8 cellular contexts compared by ENCODE assay signal in genomic region chr22:37052386-37053309, GRCh38.
DNase-seq lines count a peak whose midpoint lies in the region; ATAC-seq lines count a peak whose summit lies in the region.

No MANE protein-coding gene starts in this region.

- no peaks in the 10 kb centered on the region for H3K9me3 Mint-ChIP-seq in stimulated activated naive CD8-positive, alpha-beta T cell treated with anti-CD3 and anti-CD28 coated beads, Interleukin-15, Interleukin-2, amounts not matched to agents 100 ng/mL and 50 ng/mL, for 24 hours
- no peaks in the 10 kb centered on the region for H3K9me3 Mint-ChIP-seq in central memory CD8-positive, alpha-beta T cell

- H3K27ac ChIP-seq in muscle layer of colon (ENCODE audit: low read depth, low read length), result no peak overlapping the region

- H3K36me3 Mint-ChIP-seq in stimulated activated naive CD8-positive, alpha-beta T cell treated with anti-CD3 and anti-CD28 coated beads, Interleukin-15, Interleukin-2, amounts not matched to agents 100 ng/mL and 50 ng/mL, for 24 hours (ENCODE audit: low read depth), result peaks cover 7% of the 10 kb centered on the region
- H3K36me3 Mint-ChIP-seq in central memory CD8-positive, alpha-beta T cell (ENCODE audit: insufficient read depth), result peaks cover 7% of the 10 kb centered on the region

- H3K4me1 ChIP-seq in muscle layer of colon (ENCODE audit: insufficient read depth, low read length), result peaks cover 12% of the 10 kb centered on the region

- DNase-seq in stimulated activated naive CD8-positive, alpha-beta T cell treated with anti-CD3 and anti-CD28 coated beads, Interleukin-15, Interleukin-2, amounts not matched to agents 100 U/mL and 50 U/mL, for 24 hours, result no peak
- DNase-seq in central memory CD8-positive, alpha-beta T cell (ENCODE audit: low spot score in 2 of 2), result no peak
- DNase-seq in NCI-H1092 (lab: John Stamatoyannopoulos, UW), result no peak
- DNase-seq in effector CD8-positive, alpha-beta T cell (lab: John Stamatoyannopoulos, UW), result no peak
- no peak for DNase-seq in NCI-H526 treated with DMSO at 0.1 percent for 48 hours (lab: John Stamatoyannopoulos, UW)

- ATAC-seq in stimulated activated naive CD8-positive, alpha-beta T cell treated with anti-CD3 and anti-CD28 coated beads, Interleukin-15, Interleukin-2, amounts not matched to agents 100 U/mL and 50 U/mL, for 24 hours, result no peak
- no peak for ATAC-seq in central memory CD8-positive, alpha-beta T cell (replicated peaks; ENCODE audit: extremely low read depth, poor library complexity, severe bottlenecking)
- no peak for ATAC-seq in HG03354 (IDR thresholded peaks at IDR 0.05; ENCODE audit: poor library complexity, severe bottlenecking, unreplicated experiment)

- H3K27me3 ChIP-seq in muscle layer of colon (ENCODE audit: control insufficient read depth in 1 of 2, insufficient read depth in 2 of 2, low read length in 2 of 2), result no peaks in the 10 kb centered on the region

- peak overlapping the region; percentile 84 for H3K4me3 Mint-ChIP-seq in stimulated activated naive CD8-positive, alpha-beta T cell treated with anti-CD3 and anti-CD28 coated beads, Interleukin-15, Interleukin-2, amounts not matched to agents 100 ng/mL and 50 ng/mL, for 24 hours
- H3K4me3 Mint-ChIP-seq in central memory CD8-positive, alpha-beta T cell, result peak overlapping the region; percentile 77

- no peaks in the 10 kb centered on the region for H3K9me3 ChIP-seq in muscle layer of colon (ENCODE audit: low read length)

- peak overlapping the region; percentile 52 to 59 for H3K4me3 ChIP-seq in muscle layer of colon (ENCODE audit: low read depth in 1 of 2, low read length in 2 of 2)

- peaks cover 12% of the 10 kb centered on the region for H3K4me1 Mint-ChIP-seq in stimulated activated naive CD8-positive, alpha-beta T cell treated with anti-CD3 and anti-CD28 coated beads, Interleukin-15, Interleukin-2, amounts not matched to agents 100 ng/mL and 50 ng/mL, for 24 hours (ENCODE audit: low read depth)
- peaks cover 7% of the 10 kb centered on the region for H3K4me1 Mint-ChIP-seq in central memory CD8-positive, alpha-beta T cell

- peak overlapping the region; percentile 63 for H3K27ac Mint-ChIP-seq in stimulated activated naive CD8-positive, alpha-beta T cell treated with anti-CD3 and anti-CD28 coated beads, Interleukin-15, Interleukin-2, amounts not matched to agents 100 ng/mL and 50 ng/mL, for 24 hours
- H3K27ac Mint-ChIP-seq in central memory CD8-positive, alpha-beta T cell (ENCODE audit: low read depth), result peak overlapping the region; percentile 49

- peaks cover 21% of the 10 kb centered on the region for H3K36me3 ChIP-seq in muscle layer of colon (ENCODE audit: insufficient read depth, low read length)

- no peaks in the 10 kb centered on the region for H3K27me3 Mint-ChIP-seq in stimulated activated naive CD8-positive, alpha-beta T cell treated with anti-CD3 and anti-CD28 coated beads, Interleukin-15, Interleukin-2, amounts not matched to agents 100 ng/mL and 50 ng/mL, for 24 hours
- H3K27me3 Mint-ChIP-seq in central memory CD8-positive, alpha-beta T cell, result no peaks in the 10 kb centered on the region

- no peak overlapping the region for H3K9ac ChIP-seq in muscle layer of colon (ENCODE audit: low read length)
